9 cellular contexts compared by ENCODE assay signal in genomic region chrX:120015145-120016067, GRCh38.
DNase-seq lines count a peak whose midpoint lies in the region; ATAC-seq and TF ChIP-seq lines count a peak whose summit lies in the region.
"Had no signal": no experiment of that assay in that cellular context is flagged by ENCODE, and none has a peak within 500 bp of the region (broad histone marks: within the 10 kb centered on the region; RNA-seq: fewer than 3 reads in every experiment).

No MANE protein-coding gene starts in this region.

- peaks cover 4 to 20% (median 16%) of the 10 kb centered on the region in 11 experiments; a peak in 17 of 22 replicates for H3K9me3 ChIP-seq in BLaER1 treated with 17β-estradiol and CSF1 and Interleukin-3, amounts not matched to agents 10 nM and 100 nM (replicated peaks in 1 of 11)
- H3K9me3 ChIP-seq in mononuclear cell (ENCODE audit: low read depth, low read length), result no peaks in the 10 kb centered on the region

- DNase-seq in HuH-7 (ENCODE audit: low spot score) (peak; percentile 48), coronary artery (ENCODE audit: low spot score) (no peak), NK-92 (lab: John Stamatoyannopoulos, UW; ENCODE audit: unreplicated experiment) (no peak), 8988T (no peak), SK-N-DZ (ENCODE audit: low spot score) (no peak)
- DNase-seq: NCI-H2029 had no signal

- TF ChIP-seq CTCF in coronary artery (IDR thresholded peaks at IDR 0.05), result no peak

- no peaks in the 10 kb centered on the region for H4K20me1 ChIP-seq in BLaER1 treated with 17β-estradiol and CSF1 and Interleukin-3, amounts not matched to agents 10 nM and 100 nM

- H3K4me2 ChIP-seq in BLaER1 treated with 17β-estradiol and CSF1 and Interleukin-3, amounts not matched to agents 10 nM and 100 nM, result peak overlapping the region in 8 of 11 experiments; percentile 2 to 49 (median 25); a peak in 10 of 22 replicates

- H3K36me3 ChIP-seq in BLaER1 treated with 17β-estradiol and CSF1 and Interleukin-3, amounts not matched to agents 10 nM and 100 nM, result no peaks in the 10 kb centered on the region

- no peak for ATAC-seq in GM21529 (IDR thresholded peaks at IDR 0.05; ENCODE audit: unreplicated experiment)

- no peak overlapping the region for H3K9ac ChIP-seq in BLaER1 treated with 17β-estradiol and CSF1 and Interleukin-3, amounts not matched to agents 10 nM and 100 nM

- 0 out of 20 replicates have a peak overlapping the region, but pooled peaks of 1 of the 10 experiments have one; percentile 2 for H3K4me3 ChIP-seq in BLaER1 treated with 17β-estradiol and CSF1 and Interleukin-3, amounts not matched to agents 10 nM and 100 nM
- H3K4me3 ChIP-seq in coronary artery (peak overlapping the region; percentile 60), mononuclear cell (ENCODE audit: low read length) (peak overlapping the region; percentile 8)

- no peak overlapping the region for H3K27ac ChIP-seq in BLaER1 treated with 17β-estradiol and CSF1 and Interleukin-3, amounts not matched to agents 10 nM and 100 nM
- no peak overlapping the region for H3K27ac ChIP-seq in coronary artery

- H3K4me1 ChIP-seq in BLaER1 treated with 17β-estradiol and CSF1 and Interleukin-3, amounts not matched to agents 10 nM and 100 nM, result peaks cover 0 to 8% (median 0%) of the 10 kb centered on the region in 10 experiments; a peak in 2 of 20 replicates
- peaks cover 15% of the 10 kb centered on the region for H3K4me1 ChIP-seq in mononuclear cell (ENCODE audit: insufficient read depth, low read length)

- peaks cover 17 to 30% (median 24%) of the 10 kb centered on the region in 11 experiments for H3K27me3 ChIP-seq in BLaER1 treated with 17β-estradiol and CSF1 and Interleukin-3, amounts not matched to agents 10 nM and 100 nM
- H3K27me3 ChIP-seq in mononuclear cell (ENCODE audit: insufficient read depth, low read length), result peaks cover 56% of the 10 kb centered on the region
